In the genomic region with DNA sequence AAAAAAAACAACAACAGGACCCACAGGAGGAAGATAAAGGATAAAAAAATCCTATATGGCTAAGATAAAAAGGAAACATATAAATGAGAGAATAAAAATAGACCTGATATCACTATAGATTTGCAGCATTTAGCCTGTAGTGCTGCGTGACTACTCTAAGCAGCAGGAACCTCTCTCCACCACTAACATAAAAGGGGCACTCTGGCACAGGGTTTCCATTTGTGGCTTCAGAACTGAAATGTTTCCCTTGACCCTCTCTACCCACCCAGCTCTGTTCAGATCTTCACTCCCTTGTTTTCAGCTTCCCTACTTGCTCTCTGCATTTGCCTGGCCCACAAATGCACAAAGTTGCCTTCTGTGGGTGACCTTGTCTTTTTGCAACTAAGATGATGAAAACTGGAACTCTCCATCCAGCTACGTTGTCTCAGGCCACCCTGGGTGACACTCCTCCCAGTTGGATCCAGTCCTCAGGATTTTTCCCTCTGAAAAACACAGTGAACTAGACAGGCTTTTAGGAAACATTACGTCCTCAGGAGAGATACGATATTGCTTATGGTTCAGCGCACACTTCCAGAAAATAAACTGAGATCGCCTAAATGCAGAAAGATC, we compare ENCODE assay signal across 11 cellular contexts. TPM values are rescaled to one million over a fixed set of nuclear protein-coding genes. Genes with fewer than 3 reads are reported as not detected.
DNase-seq lines count a peak whose midpoint lies in the region; ATAC-seq lines count a peak whose summit lies in the region.
"Had no signal": no experiment of that assay in that cellular context is flagged by ENCODE, and none has a peak within 500 bp of the region (broad histone marks: within the 10 kb centered on the region; RNA-seq: fewer than 3 reads in every experiment).

No MANE protein-coding gene starts in this region.

- H3K27me3 Mint-ChIP-seq in T-cell = no peaks in the 10 kb centered on the region
- H3K27me3 Mint-ChIP-seq in stimulated activated naive CD8-positive, alpha-beta T cell treated with anti-CD3 and anti-CD28 coated beads, Interleukin-15, amount 100 ng/mL, for 72 hours = no peaks in the 10 kb centered on the region

- peak overlapping the region in 1 of 3 donors; percentile 22 for H3K4me3 Mint-ChIP-seq in T-cell
- peak overlapping the region; percentile 5 to 70 for H3K4me3 Mint-ChIP-seq in stimulated activated naive CD8-positive, alpha-beta T cell treated with anti-CD3 and anti-CD28 coated beads, Interleukin-15, amount 100 ng/mL, for 72 hours

- intact Hi-C loops in Right ventricle myocardium superior (cut with DNase I) = loop anchor here (5.0 to 10.0 kb wide), 2 partner anchors 102 to 365 kb away; a partner anchor contains a TSS

- H3K4me1 Mint-ChIP-seq in T-cell = peaks cover 34 to 50% (median 42%) of the 10 kb centered on the region in 3 donors
- H3K4me1 Mint-ChIP-seq in stimulated activated naive CD8-positive, alpha-beta T cell treated with anti-CD3 and anti-CD28 coated beads, Interleukin-15, amount 100 ng/mL, for 72 hours = peaks cover 58% of the 10 kb centered on the region

- ATAC-seq in T-cell (replicated peaks in 1 of 4) = peak in 1 of 4 experiments; percentile 40
- ATAC-seq in Right ventricle myocardium superior (ENCODE audit: poor library complexity) = peak; percentile 55
- peak; percentile 82 for ATAC-seq in stimulated activated naive CD8-positive, alpha-beta T cell treated with anti-CD3 and anti-CD28 coated beads, Interleukin-15, amount 100 ng/mL, for 72 hours
- no peak for ATAC-seq in esophagus mucosa
- ATAC-seq in HG03108 (IDR thresholded peaks at IDR 0.05; ENCODE audit: unreplicated experiment) = no peak

- CTCF ChIA-PET in T-cell (lab: Charles Lee) = interaction anchor here (0.6 to 1.7 kb wide), 3 partner anchors 100 to 224 kb away, joined by 3 to 5 read pairs (median 4); no protein-coding TSS in a partner anchor

- no peaks in the 10 kb centered on the region for H3K9me3 Mint-ChIP-seq in T-cell
- peaks cover 0 to 4% of the 10 kb centered on the region in 2 donors for H3K9me3 Mint-ChIP-seq in stimulated activated naive CD8-positive, alpha-beta T cell treated with anti-CD3 and anti-CD28 coated beads, Interleukin-15, amount 100 ng/mL, for 72 hours

- H3K36me3 Mint-ChIP-seq in T-cell = no peaks in the 10 kb centered on the region

- POLR2A ChIA-PET in T-cell (lab: Charles Lee) = interaction anchor here (0.7 to 1.0 kb wide), 2 partner anchors 8 to 106 kb away, joined by 5 to 9 read pairs; no protein-coding TSS in a partner anchor

- H3K27ac Mint-ChIP-seq in T-cell = peak overlapping the region; percentile 50 to 53
- H3K27ac Mint-ChIP-seq in stimulated activated naive CD8-positive, alpha-beta T cell treated with anti-CD3 and anti-CD28 coated beads, Interleukin-15, amount 100 ng/mL, for 72 hours = peak overlapping the region; percentile 77 to 88

- DNase-seq in NCI-H82 (lab: John Stamatoyannopoulos, UW) (peak; percentile 3), NCI-H82 treated with DMSO at 0.1 percent for 48 hours (lab: John Stamatoyannopoulos, UW; ENCODE audit: unreplicated experiment) (no peak), T-cell (no peak), Right ventricle myocardium superior (no peak), occipital lobe (lab: John Stamatoyannopoulos, UW) (no peak)
- DNase-seq in stimulated activated naive CD8-positive, alpha-beta T cell treated with anti-CD3 and anti-CD28 coated beads, Interleukin-15, amount 100 ng/mL, for 72 hours = peak in 1 of 2 donors; percentile 26
- DNase-seq: activated CD4-positive, alpha-beta T cell treated with anti-CD3 and anti-CD28 coated beads, Interleukin-2, amount 50 U/mL, for 1 hour; NCI-H2081 treated with DMSO at 0.1 percent for 48 hours; thyroid gland had no signal

RNA-seq across cellular contexts. Expression of a gene that starts 19.8 kb away (rescaled TPM):
- total RNA-seq in T-cell (100 to 1,000 TPM; 107 to 137 (median 115) TPM), Right ventricle myocardium superior (110 TPM), esophagus mucosa (106 TPM), occipital lobe (153 TPM)

RNA-seq across cellular contexts. Expression of a gene that starts 40.4 kb away (rescaled TPM):
- 10 to 100 TPM; 65.1 to 80.8 (median 78.1) TPM for total RNA-seq in T-cell
- total RNA-seq in Right ventricle myocardium superior = 39.1 TPM
- 59.8 TPM for total RNA-seq in esophagus mucosa
- 154 TPM for total RNA-seq in occipital lobe

Comparison
In these comparisons a context has a peak if more than half of its experiments do, and no peak if none do; other contexts are left out.
1. ATAC-seq: peak in Right ventricle myocardium superior (single experiment) and stimulated activated naive CD8-positive, alpha-beta T cell treated with anti-CD3 and anti-CD28 coated beads, Interleukin-15, amount 100 ng/mL, for 72 hours (single experiment); none in esophagus mucosa (single experiment) and HG03108 (single experiment).